In genomic region chr7:158818325-158819213, GRCh38 we compare ENCODE assay signal across 9 cellular contexts. TPM values are rescaled to one million over a fixed set of nuclear protein-coding genes. Genes with fewer than 3 reads are reported as not detected.
DNase-seq lines count a peak whose midpoint lies in the region; ATAC-seq, FAIRE-seq and TF ChIP-seq lines count a peak whose summit lies in the region.
"Had no signal": no experiment of that assay in that cellular context is flagged by ENCODE, and none has a peak within 500 bp of the region (broad histone marks: within the 10 kb centered on the region; RNA-seq: fewer than 3 reads in every experiment).

No MANE protein-coding gene starts in this region.

- H3K9me3 ChIP-seq in BLaER1 treated with 17β-estradiol and CSF1 and Interleukin-3, amounts not matched to agents 10 nM and 100 nM (replicated peaks in 1 of 11), result no peaks in the 10 kb centered on the region
- no peaks in the 10 kb centered on the region for H3K9me3 ChIP-seq in SJCRH30 (replicated peaks)
- H3K9me3 ChIP-seq in parathyroid adenoma (ENCODE audit: control insufficient read depth, low read length), result no peaks in the 10 kb centered on the region

- H3K36me3 ChIP-seq in BLaER1 treated with 17β-estradiol and CSF1 and Interleukin-3, amounts not matched to agents 10 nM and 100 nM, result no peaks in the 10 kb centered on the region
- H3K36me3 ChIP-seq in SJCRH30, result no peaks in the 10 kb centered on the region
- H3K36me3 ChIP-seq in parathyroid adenoma (ENCODE audit: control insufficient read depth, insufficient read depth, low read length), result no peaks in the 10 kb centered on the region

- H3K9me3 Mint-ChIP-seq in activated naive CD4-positive, alpha-beta T cell treated with anti-CD3 and anti-CD28 coated beads for 36 hours, result no peaks in the 10 kb centered on the region

- peaks cover 50% of the 10 kb centered on the region for H3K79me2 ChIP-seq in parathyroid adenoma

- H3K4me1 ChIP-seq in BLaER1 treated with 17β-estradiol and CSF1 and Interleukin-3, amounts not matched to agents 10 nM and 100 nM, result peaks cover 75 to 97% (median 94%) of the 10 kb centered on the region in 10 experiments
- H3K4me1 ChIP-seq in SJCRH30 (peaks cover 37% of the 10 kb centered on the region), parathyroid adenoma (peaks cover 14% of the 10 kb centered on the region)

- peak overlapping the region; percentile 71 to 88 (median 80) for H3K9ac ChIP-seq in BLaER1 treated with 17β-estradiol and CSF1 and Interleukin-3, amounts not matched to agents 10 nM and 100 nM
- H3K9ac ChIP-seq in parathyroid adenoma, result no peak overlapping the region

- no peak for TF ChIP-seq CTCF in parathyroid adenoma (IDR thresholded peaks at IDR 0.05)

- DNase-seq in GM19239 (ENCODE audit: insufficient read length, low spot score), result peak; percentile 55
- peak; percentile 85 to 91 for DNase-seq in SJCRH30
- peak; percentile 84 for DNase-seq in activated naive CD4-positive, alpha-beta T cell treated with anti-CD3 and anti-CD28 coated beads for 36 hours
- DNase-seq in glomerular visceral epithelial cell (ENCODE audit: extremely low spot score), result peak; percentile 99
- peak; percentile 83 for DNase-seq in ureter (ENCODE audit: low spot score)

- no peaks in the 10 kb centered on the region for H3K27me3 ChIP-seq in BLaER1 treated with 17β-estradiol and CSF1 and Interleukin-3, amounts not matched to agents 10 nM and 100 nM
- no peaks in the 10 kb centered on the region for H3K27me3 ChIP-seq in SJCRH30
- H3K27me3 ChIP-seq in parathyroid adenoma (ENCODE audit: control insufficient read depth, insufficient read depth, low read length), result no peaks in the 10 kb centered on the region

- peak overlapping the region; percentile 57 for H2AFZ ChIP-seq in parathyroid adenoma

- peak overlapping the region; percentile 86 to 99 (median 93) for H3K4me2 ChIP-seq in BLaER1 treated with 17β-estradiol and CSF1 and Interleukin-3, amounts not matched to agents 10 nM and 100 nM
- peak overlapping the region; percentile 52 for H3K4me2 ChIP-seq in parathyroid adenoma (ENCODE audit: low read length)

- H3K27ac ChIP-seq in BLaER1 treated with 17β-estradiol and CSF1 and Interleukin-3, amounts not matched to agents 10 nM and 100 nM, result peak overlapping the region; percentile 85 to 99 (median 90)
- peak overlapping the region; percentile 88 for H3K27ac ChIP-seq in SJCRH30
- peak overlapping the region; percentile 66 for H3K27ac ChIP-seq in parathyroid adenoma

- H3K4me1 Mint-ChIP-seq in activated naive CD4-positive, alpha-beta T cell treated with anti-CD3 and anti-CD28 coated beads for 36 hours (ENCODE audit: low read depth), result peaks cover 85% of the 10 kb centered on the region

- no peaks in the 10 kb centered on the region for H3K27me3 Mint-ChIP-seq in activated naive CD4-positive, alpha-beta T cell treated with anti-CD3 and anti-CD28 coated beads for 36 hours (ENCODE audit: low read depth)

- FAIRE-seq in GM19239 (lab: Jason Lieb, UNC), result peak; percentile 89
- FAIRE-seq: colon had no signal

- CTCF ChIA-PET in activated naive CD4-positive, alpha-beta T cell treated with anti-CD3 and anti-CD28 coated beads for 36 hours (lab: Charles Lee), result interaction anchor here (0.8 to 1.0 kb wide), 3 partner anchors 42 to 73 kb away, joined by 3 read pairs; no protein-coding TSS in a partner anchor

- H3K27ac Mint-ChIP-seq in activated naive CD4-positive, alpha-beta T cell treated with anti-CD3 and anti-CD28 coated beads for 36 hours, result peak overlapping the region; percentile 97

- peaks cover 0 to 51% (median 6%) of the 10 kb centered on the region in 11 experiments; a peak in 9 of 22 replicates for H4K20me1 ChIP-seq in BLaER1 treated with 17β-estradiol and CSF1 and Interleukin-3, amounts not matched to agents 10 nM and 100 nM

- H3K4me3 ChIP-seq in BLaER1 treated with 17β-estradiol and CSF1 and Interleukin-3, amounts not matched to agents 10 nM and 100 nM, result peak overlapping the region; percentile 35 to 69 (median 52); a peak in 19 of 20 replicates
- peak overlapping the region; percentile 33 for H3K4me3 ChIP-seq in SJCRH30
- H3K4me3 ChIP-seq in parathyroid adenoma (ENCODE audit: low read depth, low read length), result no peak overlapping the region

- peak overlapping the region; percentile 81 for H3K4me3 Mint-ChIP-seq in activated naive CD4-positive, alpha-beta T cell treated with anti-CD3 and anti-CD28 coated beads for 36 hours

- H3K36me3 Mint-ChIP-seq in activated naive CD4-positive, alpha-beta T cell treated with anti-CD3 and anti-CD28 coated beads for 36 hours (ENCODE audit: low read depth), result peaks cover 4% of the 10 kb centered on the region

- peak; percentile 89 for ATAC-seq in HG03354 (IDR thresholded peaks at IDR 0.05; ENCODE audit: poor library complexity, severe bottlenecking, unreplicated experiment)

- intact Hi-C loops in activated naive CD4-positive, alpha-beta T cell treated with anti-CD3 and anti-CD28 coated beads for 36 hours (cut with micrococcal nuclease), result loop anchor here (1.0 to 5.0 kb wide), 5 partner anchors 11 to 199 kb away; partner anchors contain the start of genes DYNC2I1 and ESYT2

RNA-seq across cellular contexts. Expression of gene ESYT2, which starts 10.7 kb away (rescaled TPM):
- 52.6 and 55.2 TPM in 2 replicates for total RNA-seq in SJCRH30 (2014; rRNA removed; shearing (Covaris generic))
- total RNA-seq in activated naive CD4-positive, alpha-beta T cell treated with anti-CD3 and anti-CD28 coated beads for 36 hours, result 10 to 100 TPM; 41.7 to 44.3 TPM
- total RNA-seq in ureter, result 83.9 TPM

RNA-seq across cellular contexts. Expression of gene DYNC2I1, which starts 37.8 kb away (rescaled TPM):
- total RNA-seq in SJCRH30 (2014; rRNA removed; shearing (Covaris generic)), result 4.4 and 5.4 TPM in 2 replicates
- total RNA-seq in activated naive CD4-positive, alpha-beta T cell treated with anti-CD3 and anti-CD28 coated beads for 36 hours, result 1 to 10 TPM; 8.0 to 8.5 TPM
- total RNA-seq in ureter, result 23.8 TPM
